Comparison of ENCODE assay signal across 28 cellular contexts in genomic region chr10:44413416-44413815, GRCh38.
"Had no signal": no experiment of that assay in that cellular context is flagged by ENCODE, and none has a peak within 500 bp of the region (broad histone marks: within the 10 kb centered on the region; RNA-seq: fewer than 3 reads in every experiment).

No MANE protein-coding gene starts in this region.

- H3K36me3 ChIP-seq: gastrocnemius medialis, neutrophil, right lobe of liver, tibial artery had no signal

- H3K9me3 ChIP-seq: gastrocnemius medialis, mucosa of descending colon, neutrophil, right lobe of liver, testis had no signal

- H3K4me3 ChIP-seq: dorsolateral prefrontal cortex, gastrocnemius medialis, lung, mucosa of descending colon, right lobe of liver, smooth muscle cell, testis, tibial artery had no signal

- H3K4me2 ChIP-seq: smooth muscle cell had no signal

- H3K27ac Mint-ChIP-seq: memory B cell; natural killer cell treated with Interleukin-12 subunit alpha and Interleukin-12 subunit beta and Interleukin-15 and Interleukin-18, amount 100 ng/mL, for 72 hours; progenitor cell of endocrine pancreas; type B pancreatic cell had no signal

- ATAC-seq: gastrocnemius medialis; left lobe of liver; mucosa of descending colon; natural killer cell treated with Interleukin-12 subunit alpha and Interleukin-12 subunit beta and Interleukin-15 and Interleukin-18, amount 100 ng/mL, for 72 hours; right lobe of liver had no signal

- H3K9ac ChIP-seq: parathyroid adenoma had no signal

- H3K4me1 ChIP-seq: parathyroid adenoma, right lobe of liver, testis had no signal

- DNase-seq: cortex of kidney; dorsolateral prefrontal cortex; effector CD4-positive, alpha-beta T cell; foreskin fibroblast; gastrocnemius medialis; head of caudate nucleus; kidney; mucosa of descending colon; naive B cell; right lobe of liver; stimulated activated CD4-positive, alpha-beta T cell treated with anti-CD3 and anti-CD28 coated beads, Interleukin-12 subunit alpha, Interleukin-12 subunit beta, amount 100 ng/mL, for 4 hours; stimulated activated CD4-positive, alpha-beta T cell treated with anti-CD3 and anti-CD28 coated beads, Interleukin-1b, Interleukin-23, amount 100 ng/mL, for 48 hours; stimulated activated CD4-positive, alpha-beta T cell treated with anti-CD3 and anti-CD28 coated beads, Interleukin-4, amount 100 ng/mL, for 1 hour; stimulated activated CD8-positive, alpha-beta memory T cell treated with anti-CD3 and anti-CD28 coated beads, Interleukin-4, amount 100 ng/mL, for 48 hours; stimulated activated naive CD4-positive, alpha-beta T cell treated with Interleukin-2 at 50 U/mL for 16 hours; substantia nigra; testis; tibial artery had no signal

- H3K27me3 ChIP-seq: gastrocnemius medialis, neutrophil, right lobe of liver, testis, tibial artery had no signal

- H2AFZ ChIP-seq: parathyroid adenoma had no signal

- H3K4me3 Mint-ChIP-seq: memory B cell; naive B cell; natural killer cell treated with Interleukin-12 subunit alpha and Interleukin-12 subunit beta and Interleukin-15 and Interleukin-18, amount 100 ng/mL, for 72 hours; neural crest cell; type B pancreatic cell had no signal

- H3K27ac ChIP-seq: dorsolateral prefrontal cortex, gastrocnemius medialis, neutrophil, parathyroid adenoma, right lobe of liver, testis, tibial artery had no signal

- H3K79me2 ChIP-seq: parathyroid adenoma had no signal

- FAIRE-seq: kidney had no signal

- H3K36me3 Mint-ChIP-seq: memory B cell had no signal

- H3K27me3 Mint-ChIP-seq: type B pancreatic cell had no signal

- H3K4me1 Mint-ChIP-seq: memory B cell, naive B cell had no signal
